Comparison of ENCODE assay signal across 19 cellular contexts in genomic region chr2:6824962-6825361, GRCh38. TPM values are rescaled to one million over a fixed set of nuclear protein-coding genes. Genes with fewer than 3 reads are reported as not detected.
DNase-seq lines count a peak whose midpoint lies in the region; ATAC-seq and TF ChIP-seq lines count a peak whose summit lies in the region.
"Had no signal": no experiment of that assay in that cellular context is flagged by ENCODE, and none has a peak within 500 bp of the region (broad histone marks: within the 10 kb centered on the region; RNA-seq: fewer than 3 reads in every experiment).

No MANE protein-coding gene starts in this region.

- peaks cover 6 to 12% of the 10 kb centered on the region in 2 donors for H3K4me1 Mint-ChIP-seq in natural killer cell
- H3K4me1 Mint-ChIP-seq in stimulated activated naive B cell treated with anti-CD40 and anti-IgM and Interleukin-4, amounts not matched to agents 10 μg/mL and 1 μg/mL and 100 μg/mL, for 72 hours, result peaks cover 10 to 15% of the 10 kb centered on the region in 2 donors

- ATAC-seq in natural killer cell, result no peak
- ATAC-seq in stimulated activated naive B cell treated with anti-CD40 and anti-IgM and Interleukin-4, amounts not matched to agents 10 μg/mL and 1 μg/mL and 100 μg/mL, for 72 hours (replicated peaks), result no peak
- ATAC-seq: PC-3; stimulated activated naive CD8-positive, alpha-beta T cell treated with anti-CD3 and anti-CD28 coated beads, Interleukin-15, Interleukin-2, amounts not matched to agents 100 U/mL and 50 U/mL, for 24 hours had no signal

- H3K4me3 ChIP-seq in adipocyte (ENCODE audit: low read length), result no peak overlapping the region
- H3K4me3 ChIP-seq in fibroblast of pulmonary artery (replicated peaks; ENCODE audit: low read depth, low read length), result no peak overlapping the region
- H3K4me3 ChIP-seq: skin epidermis had no signal

- no peak overlapping the region for H3K9ac ChIP-seq in adipocyte (ENCODE audit: low read length)

- peaks cover 0 to under 1% of the 10 kb centered on the region in 2 donors for H3K9me3 Mint-ChIP-seq in natural killer cell
- H3K9me3 Mint-ChIP-seq in stimulated activated naive B cell treated with anti-CD40 and anti-IgM and Interleukin-4, amounts not matched to agents 10 μg/mL and 1 μg/mL and 100 μg/mL, for 72 hours, result peaks cover 1 to 4% of the 10 kb centered on the region in 2 donors

- no peaks in the 10 kb centered on the region for H3K9me3 ChIP-seq in adipocyte (ENCODE audit: control insufficient read depth, low read length)

- TF ChIP-seq CTCF in fibroblast of pulmonary artery (IDR thresholded peaks at IDR 0.05; ENCODE audit: low read length, missing control alignments) (no peak), natural killer cell (IDR thresholded peaks at IDR 0.05) (no peak)

- H3K4me1 ChIP-seq in adipocyte (ENCODE audit: control insufficient read depth, insufficient read depth, low read length), result peaks cover 22% of the 10 kb centered on the region

- H3K27ac Mint-ChIP-seq in natural killer cell, result no peak overlapping the region
- no peak overlapping the region for H3K27ac Mint-ChIP-seq in stimulated activated naive B cell treated with anti-CD40 and anti-IgM and Interleukin-4, amounts not matched to agents 10 μg/mL and 1 μg/mL and 100 μg/mL, for 72 hours
- H3K27ac Mint-ChIP-seq: IgD-negative memory B cell had no signal

- H3K27me3 Mint-ChIP-seq in natural killer cell (ENCODE audit: low read depth in 2 of 2), result peaks cover 0 to 7% of the 10 kb centered on the region in 2 donors
- H3K27me3 Mint-ChIP-seq in stimulated activated naive B cell treated with anti-CD40 and anti-IgM and Interleukin-4, amounts not matched to agents 10 μg/mL and 1 μg/mL and 100 μg/mL, for 72 hours, result peaks cover 7 to 11% of the 10 kb centered on the region in 2 donors

- intact Hi-C loops in natural killer cell (cut with micrococcal nuclease), result no loop called here

- peaks cover 3% of the 10 kb centered on the region for H3K36me3 Mint-ChIP-seq in natural killer cell
- no peaks in the 10 kb centered on the region for H3K36me3 Mint-ChIP-seq in stimulated activated naive B cell treated with anti-CD40 and anti-IgM and Interleukin-4, amounts not matched to agents 10 μg/mL and 1 μg/mL and 100 μg/mL, for 72 hours

- no peaks in the 10 kb centered on the region for H3K36me3 ChIP-seq in adipocyte (ENCODE audit: control insufficient read depth, insufficient read depth, low read length, severe bottlenecking)
- H3K36me3 ChIP-seq: WERI-Rb-1 had no signal

- DNase-seq in A172 (ENCODE audit: low spot score) (peak; percentile 36), GM03348 (ENCODE audit: low spot score) (peak; percentile 15), adipocyte (ENCODE audit: low read depth) (peak; percentile 83), fibroblast of pulmonary artery (ENCODE audit: low read depth) (peak; percentile 39), natural killer cell (no peak), HK-2 (ENCODE audit: unreplicated experiment) (no peak), midbrain (lab: John Stamatoyannopoulos, UW) (no peak)
- DNase-seq in stimulated activated naive B cell treated with anti-CD40 and anti-IgM and Interleukin-4, amounts not matched to agents 10 μg/mL and 1 μg/mL and 100 μg/mL, for 72 hours, result no peak
- DNase-seq: activated gamma-delta T cell; AML-193; effector CD8-positive, alpha-beta T cell; glutamatergic neuron; HCEC 1CT; NCI-H1092 treated with DMSO at 0.1 percent for 48 hours; PC-3; stimulated activated naive CD8-positive, alpha-beta T cell treated with anti-CD3 and anti-CD28 coated beads, Interleukin-15, Interleukin-2, amounts not matched to agents 100 U/mL and 50 U/mL, for 24 hours; WERI-Rb-1 had no signal

- no peak overlapping the region for H3K4me3 Mint-ChIP-seq in natural killer cell
- no peak overlapping the region for H3K4me3 Mint-ChIP-seq in stimulated activated naive B cell treated with anti-CD40 and anti-IgM and Interleukin-4, amounts not matched to agents 10 μg/mL and 1 μg/mL and 100 μg/mL, for 72 hours
- H3K4me3 Mint-ChIP-seq: IgD-negative memory B cell had no signal

- no peaks in the 10 kb centered on the region for H3K27me3 ChIP-seq in adipocyte (replicated peaks; ENCODE audit: control insufficient read depth, insufficient read depth, low read length)

RNA-seq across cellular contexts. Expression of gene CMPK2, which starts 40.7 kb away (rescaled TPM):
- total RNA-seq in A172 (2014; rRNA removed; shearing (Covaris generic)), result 11.4 and 12.7 TPM in 2 replicates
- 10 to 100 TPM in 1 of 3 donors, 1 to 10 TPM in 2; 5.8 to 11.4 (median 8.6) TPM for total RNA-seq in natural killer cell

RNA-seq across cellular contexts. Expression of gene RSAD2, which starts 52.6 kb away (rescaled TPM):
- 2.8 and 3.5 TPM in 2 replicates for total RNA-seq in A172 (2014; rRNA removed; shearing (Covaris generic))
- 10 to 100 TPM in 1 of 3 donors, 1 to 10 TPM in 2; 7.9 to 12.0 (median 9.4) TPM for total RNA-seq in natural killer cell

Comparison
In these comparisons a context has a peak if more than half of its experiments do, and no peak if none do; other contexts are left out.
1. DNase-seq: peak in A172 (single experiment), GM03348 (single experiment), adipocyte (single experiment) and fibroblast of pulmonary artery (single experiment); none in natural killer cell (single experiment), HK-2 (single experiment), midbrain (single experiment) and stimulated activated naive B cell treated with anti-CD40 and anti-IgM and Interleukin-4, amounts not matched to agents 10 μg/mL and 1 μg/mL and 100 μg/mL, for 72 hours (single experiment).